8 cellular contexts compared by ENCODE assay signal in genomic region chr6:29965873-29966601, GRCh38. TPM values are rescaled to one million over a fixed set of nuclear protein-coding genes. Genes with fewer than 3 reads are reported as not detected.
DNase-seq lines count a peak whose midpoint lies in the region; ATAC-seq and TF ChIP-seq lines count a peak whose summit lies in the region.

No MANE protein-coding gene starts in this region.

- H3K4me1 ChIP-seq in left lung, result peaks cover 19 to 47% of the 10 kb centered on the region in 2 donors

- H3K27ac Mint-ChIP-seq in dendritic cell treated with granulocyte-macrophage colony-stimulating factor and Interleukin-4, amounts not matched to agents 40 ng/mL and 50 ng/mL, for 4 days, result peak overlapping the region; percentile 87
- peak overlapping the region; percentile 86 for H3K27ac Mint-ChIP-seq in stimulated activated memory B cell treated with anti-CD40 and anti-IgM and Interleukin-4, amounts not matched to agents 10 μg/mL and 1 μg/mL and 100 μg/mL, for 72 hours

- ATAC-seq in left lung (peak; percentile 77), HG02884 (IDR thresholded peaks at IDR 0.05; ENCODE audit: unreplicated experiment) (no peak)
- peak; percentile 81 for ATAC-seq in stimulated activated memory B cell treated with anti-CD40 and anti-IgM and Interleukin-4, amounts not matched to agents 10 μg/mL and 1 μg/mL and 100 μg/mL, for 72 hours

- H3K4me3 ChIP-seq in AG04450 (ENCODE audit: low read depth, low read length) (peak overlapping the region; percentile 56), left lung (peak overlapping the region; percentile 10 to 26)

- no peaks in the 10 kb centered on the region for H3K9me3 ChIP-seq in AG04450 (ENCODE audit: control insufficient read depth, insufficient read depth, low read length)
- H3K9me3 ChIP-seq in left lung, result no peaks in the 10 kb centered on the region

- peak overlapping the region; percentile 94 for H3K27ac ChIP-seq in AG04450 (ENCODE audit: low read depth, low read length)
- peak overlapping the region; percentile 92 to 93 for H3K27ac ChIP-seq in left lung

- H3K27me3 ChIP-seq in AG04450 (ENCODE audit: control insufficient read depth, insufficient read depth, low read length), result no peaks in the 10 kb centered on the region
- no peaks in the 10 kb centered on the region for H3K27me3 ChIP-seq in left lung

- H3K4me3 Mint-ChIP-seq in dendritic cell treated with granulocyte-macrophage colony-stimulating factor and Interleukin-4, amounts not matched to agents 40 ng/mL and 50 ng/mL, for 4 days, result peak overlapping the region; percentile 68
- peak overlapping the region; percentile 82 for H3K4me3 Mint-ChIP-seq in stimulated activated memory B cell treated with anti-CD40 and anti-IgM and Interleukin-4, amounts not matched to agents 10 μg/mL and 1 μg/mL and 100 μg/mL, for 72 hours

- intact Hi-C loops in dendritic cell treated with granulocyte-macrophage colony-stimulating factor and Interleukin-4, amounts not matched to agents 40 ng/mL and 50 ng/mL, for 4 days (cut with micrococcal nuclease), result loop anchor here (5.0 kb wide), 1 partner anchor 39 kb away; no protein-coding TSS in a partner anchor
- intact Hi-C loops in left lung (cut with DNase I), result no loop called here

- H3K27me3 Mint-ChIP-seq in dendritic cell treated with granulocyte-macrophage colony-stimulating factor and Interleukin-4, amounts not matched to agents 40 ng/mL and 50 ng/mL, for 4 days, result peaks cover under 1% of the 10 kb centered on the region
- H3K27me3 Mint-ChIP-seq in stimulated activated memory B cell treated with anti-CD40 and anti-IgM and Interleukin-4, amounts not matched to agents 10 μg/mL and 1 μg/mL and 100 μg/mL, for 72 hours, result no peaks in the 10 kb centered on the region

- peak; percentile 64 for TF ChIP-seq POLR2A in GM18526 (IDR thresholded peaks at IDR 0.05; ENCODE audit: extremely low read depth, insufficient read length)

- peaks cover 65% of the 10 kb centered on the region for H3K4me1 Mint-ChIP-seq in dendritic cell treated with granulocyte-macrophage colony-stimulating factor and Interleukin-4, amounts not matched to agents 40 ng/mL and 50 ng/mL, for 4 days (ENCODE audit: low read depth)
- H3K4me1 Mint-ChIP-seq in stimulated activated memory B cell treated with anti-CD40 and anti-IgM and Interleukin-4, amounts not matched to agents 10 μg/mL and 1 μg/mL and 100 μg/mL, for 72 hours, result peaks cover 22% of the 10 kb centered on the region

- TF ChIP-seq CTCF in AG04450 (IDR thresholded peaks at IDR 0.05; ENCODE audit: low read depth, low read length) (no peak), left lung (IDR thresholded peaks at IDR 0.05) (no peak)

- H3K36me3 Mint-ChIP-seq in dendritic cell treated with granulocyte-macrophage colony-stimulating factor and Interleukin-4, amounts not matched to agents 40 ng/mL and 50 ng/mL, for 4 days (ENCODE audit: low read depth), result no peaks in the 10 kb centered on the region
- H3K36me3 Mint-ChIP-seq in stimulated activated memory B cell treated with anti-CD40 and anti-IgM and Interleukin-4, amounts not matched to agents 10 μg/mL and 1 μg/mL and 100 μg/mL, for 72 hours, result no peaks in the 10 kb centered on the region

- CTCF ChIA-PET in AG04450 (lab: Charles Lee), result interaction anchor here (1.0 kb wide), 1 partner anchor 71 kb away, joined by 3 read pairs; no protein-coding TSS in a partner anchor

- no peaks in the 10 kb centered on the region for H3K36me3 ChIP-seq in left lung

- no peaks in the 10 kb centered on the region for H3K9me3 Mint-ChIP-seq in dendritic cell treated with granulocyte-macrophage colony-stimulating factor and Interleukin-4, amounts not matched to agents 40 ng/mL and 50 ng/mL, for 4 days
- no peaks in the 10 kb centered on the region for H3K9me3 Mint-ChIP-seq in stimulated activated memory B cell treated with anti-CD40 and anti-IgM and Interleukin-4, amounts not matched to agents 10 μg/mL and 1 μg/mL and 100 μg/mL, for 72 hours

- POLR2A ChIA-PET in AG04450 (lab: Yijun Ruan, JAX), result interaction anchor here (1.1 to 1.5 kb wide), 2 partner anchors 9 to 24 kb away, joined by 3 read pairs; no protein-coding TSS in a partner anchor

- no peak for DNase-seq in AG04450 (ENCODE audit: low read depth, low spot score)
- peak; percentile 81 for DNase-seq in NCI-H146 treated with DMSO at 0.1 percent for 48 hours (lab: John Stamatoyannopoulos, UW; ENCODE audit: unreplicated experiment)
- peak; percentile 46 for DNase-seq in T-helper 9 cell
- peak; percentile 91 to 92 for DNase-seq in left lung

RNA-seq across cellular contexts. Expression of gene HLA-A, which starts 23.7 kb away (rescaled TPM):
- polyA plus RNA-seq in AG04450 (2011; rRNA removed), result 368 and 445 TPM in 2 replicates
- polyA minus RNA-seq in AG04450 (2011; rRNA and poly(A)+ RNA removed), result 80.3 and 107 TPM in 2 replicates
- total RNA-seq in left lung, result 1,000 to 10,000 TPM in 1 of 2 donors, 100 to 1,000 TPM in 1; 930 to 1,150 TPM
